ENCODE assay signal across 8 cellular contexts in genomic region chr11:57792060-57792541, GRCh38. TPM values are rescaled to one million over a fixed set of nuclear protein-coding genes. Genes with fewer than 3 reads are reported as not detected.
A peak's percentile ranks its signal among the peaks of the same experiment; 100 is the strongest.
DNase-seq lines count a peak whose midpoint lies in the region; ATAC-seq and TF ChIP-seq lines count a peak whose summit lies in the region.

No MANE protein-coding gene starts in this region.

- H2AFZ ChIP-seq in hepatocyte: no peak overlapping the region

- H3K79me2 ChIP-seq in hepatocyte: peaks cover 100% of the 10 kb centered on the region

- H3K9me3 ChIP-seq in RWPE2 (ENCODE audit: severe bottlenecking) (no peaks in the 10 kb centered on the region), hepatocyte (ENCODE audit: low read depth) (no peaks in the 10 kb centered on the region)

- 96% methylated on average over 7 of the region's 7 CpGs for WGBS in hepatocyte (ENCODE audit: low lambda C conversion rate, missing lambda C conversion rate)

- H3K4me3 ChIP-seq in RWPE2 (ENCODE audit: severe bottlenecking): no peak overlapping the region
- no peak overlapping the region for H3K4me3 ChIP-seq in hepatocyte

- peaks cover 39% of the 10 kb centered on the region for H4K20me1 ChIP-seq in hepatocyte (ENCODE audit: insufficient read depth, poor library complexity, severe bottlenecking)

- DNase-seq in RWPE2 (ENCODE audit: low spot score): no peak
- DNase-seq in activated naive CD4-positive, alpha-beta T cell treated with Interleukin-2 at 50 U/mL for 16 hours: peak; percentile 84
- DNase-seq in hepatocyte (ENCODE audit: low spot score): no peak
- DNase-seq in stimulated activated CD4-positive, alpha-beta T cell treated with anti-CD3 and anti-CD28 coated beads, Interleukin-4, amount 100 ng/mL, for 4 hours: peak; percentile 69 to 85
- DNase-seq in EL: no peak

- H3K27me3 ChIP-seq in RWPE2 (ENCODE audit: insufficient read depth, poor library complexity, severe bottlenecking) (no peaks in the 10 kb centered on the region), hepatocyte (no peaks in the 10 kb centered on the region)

- no peak overlapping the region for H3K4me2 ChIP-seq in hepatocyte

- ATAC-seq in GM18499 (IDR thresholded peaks at IDR 0.05; ENCODE audit: insufficient read depth, unreplicated experiment) (peak; percentile 67), HG02840 (IDR thresholded peaks at IDR 0.05; ENCODE audit: low FRiP score, unreplicated experiment) (peak; percentile 65), RWPE2 (ENCODE audit: low read depth) (no peak), SK-N-SH treated with all-trans-retinoic acid at 6 μM for 48 hours (no peak)

- peaks cover 66% of the 10 kb centered on the region for H3K36me3 ChIP-seq in RWPE2 (ENCODE audit: low read depth)
- H3K36me3 ChIP-seq in hepatocyte (replicated peaks; ENCODE audit: insufficient read depth, low read depth): no peaks in the 10 kb centered on the region

- TF ChIP-seq CTCF in RWPE2 (IDR thresholded peaks at IDR 0.05; ENCODE audit: poor library complexity, severe bottlenecking) (no peak), hepatocyte (IDR thresholded peaks at IDR 0.05; ENCODE audit: poor library complexity) (no peak)

- no peaks in the 10 kb centered on the region for H3K9me2 ChIP-seq in hepatocyte (replicated peaks; ENCODE audit: insufficient read depth)

- H3K27ac ChIP-seq in RWPE2 (ENCODE audit: poor library complexity, severe bottlenecking) (peak overlapping the region; percentile 90), hepatocyte (peak overlapping the region; percentile 54)

- H3K4me1 ChIP-seq in RWPE2 (ENCODE audit: insufficient read depth, poor library complexity, severe bottlenecking): peaks cover 53% of the 10 kb centered on the region
- peaks cover 49% of the 10 kb centered on the region for H3K4me1 ChIP-seq in hepatocyte (ENCODE audit: insufficient read depth)

TF ChIP-seq in SK-N-SH treated with all-trans-retinoic acid at 6 μM for 48 hours, 23 proteins besides CTCF, POLR2A, EP300 and RAD21:
- TF ChIP-seq PATZ1 (CRISPR knock-in tag; IDR thresholded peaks at IDR 0.05; ENCODE audit: borderline replicate concordance): no peak
- TF ChIP-seq GLIS3 (CRISPR knock-in tag; IDR thresholded peaks at IDR 0.05): no peak
- no peak for TF ChIP-seq POU6F1 (CRISPR knock-in tag; IDR thresholded peaks at IDR 0.05; ENCODE audit: borderline replicate concordance, low read depth)
- no peak for TF ChIP-seq ZC3H10 (CRISPR knock-in tag; IDR thresholded peaks at IDR 0.05)
- no peak for TF ChIP-seq ARNTL (CRISPR knock-in tag; IDR thresholded peaks at IDR 0.05; ENCODE audit: borderline replicate concordance, low read depth)
- TF ChIP-seq ZFP30 (CRISPR knock-in tag; IDR thresholded peaks at IDR 0.05): no peak
- no peak for TF ChIP-seq ZNF8 (CRISPR knock-in tag; IDR thresholded peaks at IDR 0.05)
- no peak for TF ChIP-seq TOX (CRISPR knock-in tag; IDR thresholded peaks at IDR 0.05; ENCODE audit: borderline replicate concordance)
- no peak for TF ChIP-seq TCF4 (CRISPR knock-in tag; IDR thresholded peaks at IDR 0.05; ENCODE audit: borderline replicate concordance)

RNA-seq across cellular contexts. Expression of gene CTNND1, which starts 30.5 kb away (rescaled TPM):
- total RNA-seq in hepatocyte: 124 and 130 TPM in 2 replicates
- polyA plus RNA-seq in hepatocyte: 59.4 and 65.0 TPM in 2 replicates

RNA-seq across cellular contexts. Expression of gene BTBD18, which starts 40.5 kb away (rescaled TPM):
- total RNA-seq in hepatocyte: not detected in 2 replicates
- polyA plus RNA-seq in hepatocyte: 0.24 and 0.39 TPM in 2 replicates

RNA-seq across cellular contexts. Expression of gene SELENOH, which starts 50.8 kb away (rescaled TPM):
- total RNA-seq in hepatocyte: 127 and 135 TPM in 2 replicates
- 205 and 229 TPM in 2 replicates for polyA plus RNA-seq in hepatocyte

Comparison
In these comparisons a context has a peak if more than half of its experiments do, and no peak if none do; other contexts are left out.
1. ATAC-seq: peak in GM18499 (single experiment) and HG02840 (single experiment); none in RWPE2 (single experiment) and SK-N-SH treated with all-trans-retinoic acid at 6 μM for 48 hours (single experiment).
2. DNase-seq: peak in activated naive CD4-positive, alpha-beta T cell treated with Interleukin-2 at 50 U/mL for 16 hours (single experiment) and stimulated activated CD4-positive, alpha-beta T cell treated with anti-CD3 and anti-CD28 coated beads, Interleukin-4, amount 100 ng/mL, for 4 hours (2 of 2); none in RWPE2 (single experiment), hepatocyte (single experiment) and EL (single experiment).